1 cellular context compared by ENCODE assay signal in genomic region chr19:18291590-18292459, GRCh38.
TF ChIP-seq lines count a peak whose summit lies in the region.

No MANE protein-coding gene starts in this region.

TF ChIP-seq in HepG2, 621 proteins besides CTCF, POLR2A, EP300 and RAD21 (continued from another document and continues in another):
- no peak for TF ChIP-seq SMC3 (IDR thresholded peaks at IDR 0.05; ENCODE audit: low read length)
- no peak for TF ChIP-seq ZBTB39 (CRISPR knock-in tag; IDR thresholded peaks at IDR 0.05)
- no peak for TF ChIP-seq ZNF564 (CRISPR knock-in tag; IDR thresholded peaks at IDR 0.05)
- TF ChIP-seq RXRA (CRISPR knock-in tag; IDR thresholded peaks at IDR 0.05) = peak; percentile 94
- peak; percentile 63; the same call in 1 of the 2 replicates for TF ChIP-seq ZBTB20 (CRISPR knock-in tag; IDR thresholded peaks at IDR 0.05; ENCODE audit: borderline replicate concordance, low read depth)
- no peak for TF ChIP-seq ZNF282 (IDR thresholded peaks at IDR 0.05; ENCODE audit: partially characterized antibody)
- TF ChIP-seq DR1 (CRISPR knock-in tag; IDR thresholded peaks at IDR 0.05) = no peak
- TF ChIP-seq SIN3A (IDR thresholded peaks at IDR 0.05; ENCODE audit: borderline replicate concordance, low read depth, low read length) = no peak
- TF ChIP-seq POGZ (CRISPR knock-in tag; IDR thresholded peaks at IDR 0.05) = no peak
- TF ChIP-seq PATZ1 (CRISPR knock-in tag; IDR thresholded peaks at IDR 0.05) = peak; percentile 77
- TF ChIP-seq ZNF781 (CRISPR knock-in tag; IDR thresholded peaks at IDR 0.05; ENCODE audit: borderline replicate concordance, not compliant biosample characterization) = peak; percentile 40
- no peak for TF ChIP-seq NFE2L1 (CRISPR knock-in tag; IDR thresholded peaks at IDR 0.05; ENCODE audit: borderline replicate concordance)
- no peak for TF ChIP-seq ZC3H4 (CRISPR knock-in tag; IDR thresholded peaks at IDR 0.05; ENCODE audit: borderline replicate concordance)
- TF ChIP-seq ZNF33B (CRISPR knock-in tag; IDR thresholded peaks at IDR 0.05) = no peak
- no peak for TF ChIP-seq PHF5A (CRISPR knock-in tag; IDR thresholded peaks at IDR 0.05; ENCODE audit: low read depth, unreplicated experiment)
- TF ChIP-seq PAX8 (CRISPR knock-in tag; IDR thresholded peaks at IDR 0.05; ENCODE audit: borderline replicate concordance) = peak; percentile 78; the same call in 1 of the 2 replicates
- TF ChIP-seq ZBTB21 (CRISPR knock-in tag; IDR thresholded peaks at IDR 0.05) = no peak; the same call in 1 of the 2 replicates
- TF ChIP-seq ATF5 (CRISPR knock-in tag; IDR thresholded peaks at IDR 0.05; ENCODE audit: low read depth) = no peak
- no peak for TF ChIP-seq TP53 (CRISPR knock-in tag; conservative IDR thresholded peaks at IDR 0.05)
- TF ChIP-seq AKAP8 (CRISPR knock-in tag; IDR thresholded peaks at IDR 0.05) = peak; percentile 29; the same call in 1 of the 2 replicates
- peak; percentile 39; the same call in 1 of the 2 replicates for TF ChIP-seq ZNF878 (CRISPR knock-in tag; IDR thresholded peaks at IDR 0.05)
- TF ChIP-seq SNAPC4 (CRISPR knock-in tag; IDR thresholded peaks at IDR 0.05) = no peak
- peak; percentile 98 for TF ChIP-seq RARA (CRISPR knock-in tag; IDR thresholded peaks at IDR 0.05)
- no peak for TF ChIP-seq CHCHD3 (CRISPR knock-in tag; IDR thresholded peaks at IDR 0.05)
- no peak for TF ChIP-seq STAT6 (CRISPR knock-in tag; IDR thresholded peaks at IDR 0.05; ENCODE audit: borderline replicate concordance)
- no peak; the same call in 1 of the 2 replicates for TF ChIP-seq GLI4 (CRISPR knock-in tag; IDR thresholded peaks at IDR 0.05; ENCODE audit: borderline replicate concordance)
- TF ChIP-seq CCDC6 (CRISPR knock-in tag; IDR thresholded peaks at IDR 0.05) = no peak
- TF ChIP-seq MXD1 (CRISPR knock-in tag; IDR thresholded peaks at IDR 0.05) = no peak
- no peak for TF ChIP-seq KLF12 (CRISPR knock-in tag; IDR thresholded peaks at IDR 0.05; ENCODE audit: borderline replicate concordance)
- TF ChIP-seq IKZF4 (CRISPR knock-in tag; IDR thresholded peaks at IDR 0.05; ENCODE audit: borderline replicate concordance, low read depth, not compliant biosample characterization) = no peak
- TF ChIP-seq ZNF253 (CRISPR knock-in tag; IDR thresholded peaks at IDR 0.05; ENCODE audit: borderline replicate concordance) = 0 out of 2 replicates have a peak, but pooled peaks have one; percentile 32
- TF ChIP-seq RFXAP (CRISPR knock-in tag; IDR thresholded peaks at IDR 0.05; ENCODE audit: borderline replicate concordance) = no peak
- TF ChIP-seq DMTF1 (CRISPR knock-in tag; IDR thresholded peaks at IDR 0.05) = no peak
- no peak for TF ChIP-seq CSRNP2 (CRISPR knock-in tag; conservative IDR thresholded peaks at IDR 0.05; ENCODE audit: low read depth)
- TF ChIP-seq SMAD3 (CRISPR knock-in tag; IDR thresholded peaks at IDR 0.05) = no peak
- TF ChIP-seq ZNF460 (CRISPR knock-in tag; IDR thresholded peaks at IDR 0.05; ENCODE audit: borderline replicate concordance) = peak; percentile 54; the same call in 1 of the 2 replicates
- no peak; the same call in 1 of the 2 replicates for TF ChIP-seq CSRNP1 (CRISPR knock-in tag; IDR thresholded peaks at IDR 0.05)
- peak; percentile 71 for TF ChIP-seq IKZF5 (CRISPR knock-in tag; IDR thresholded peaks at IDR 0.05)
- peak; percentile 69; the same call in 1 of the 2 replicates for TF ChIP-seq ZBTB3 (CRISPR knock-in tag; IDR thresholded peaks at IDR 0.05; ENCODE audit: borderline replicate concordance, low read depth)
